In the genomic region with DNA sequence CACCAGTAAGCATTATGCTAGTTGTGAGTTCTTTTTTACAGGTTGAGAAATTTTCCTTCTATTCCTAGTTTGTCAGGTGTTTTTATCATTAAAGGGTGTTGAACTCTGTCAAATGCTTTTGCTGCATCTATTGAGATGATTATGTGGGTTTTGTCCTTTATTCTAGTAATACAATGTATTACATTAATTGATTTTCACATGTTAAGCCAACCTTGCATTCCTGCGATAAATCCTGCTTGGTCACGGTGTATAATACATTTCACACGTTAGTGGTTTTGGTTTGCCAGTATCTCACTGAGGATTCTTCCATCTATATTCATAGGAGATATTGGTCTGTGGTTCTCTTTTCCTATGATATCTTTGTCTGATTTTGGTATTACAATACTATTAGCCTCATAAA, we compare ENCODE assay signal across 32 cellular contexts.
"Had no signal": no experiment of that assay in that cellular context is flagged by ENCODE, and none has a peak within 500 bp of the region (broad histone marks: within the 10 kb centered on the region; RNA-seq: fewer than 3 reads in every experiment).

No MANE protein-coding gene starts in this region.

- H3K27me3 ChIP-seq: adrenal gland, ascending aorta, body of pancreas, brain microvascular endothelial cell, breast epithelium, cardiac muscle cell had no signal

- H3K27ac ChIP-seq: adrenal gland, ascending aorta, body of pancreas, brain microvascular endothelial cell, breast epithelium, cardiac muscle cell had no signal

- FAIRE-seq: astrocyte, bronchial epithelial cell, colon had no signal

- H3K4me3 ChIP-seq: adrenal gland, ascending aorta, body of pancreas, breast epithelium, cardiac muscle cell had no signal

- DNase-seq: activated effector memory CD4-positive, alpha-beta T cell treated with anti-CD3 and anti-CD28 coated beads, Interleukin-2, amount 50 U/mL, for 16 hours; activated effector memory CD4-positive, alpha-beta T cell treated with Interleukin-2 at 50 U/mL for 16 hours; activated gamma-delta T cell; activated gamma-delta T cell treated with Interleukin-2 at 50 U/mL for 16 hours; activated naive CD4-positive, alpha-beta T cell; activated naive CD4-positive, alpha-beta T cell treated with anti-CD3 and anti-CD28 coated beads for 36 hours; activated naive CD4-positive, alpha-beta T cell treated with anti-CD3 and anti-CD28 coated beads, Interleukin-2, amount 10 ng/mL, durations not matched to agents 7 days and 5 days; activated naive CD4-positive, alpha-beta T cell treated with anti-CD3 and anti-CD28 coated beads, Interleukin-2, amount 50 U/mL, for 16 hours; activated naive CD4-positive, alpha-beta T cell treated with Interleukin-2 at 50 U/mL for 16 hours; activated naive CD8-positive, alpha-beta T cell treated with anti-CD3 and anti-CD28 coated beads for 36 hours; activated naive CD8-positive, alpha-beta T cell treated with anti-CD3 and anti-CD28 coated beads, Interleukin-2, amount 10 ng/mL, durations not matched to agents 7 days and 5 days; activated naive CD8-positive, alpha-beta T cell treated with anti-CD3 and anti-CD28 coated beads, Interleukin-2, amount 50 U/mL, for 24 hours; activated T-cell treated with anti-CD3 and anti-CD28 coated beads, Interleukin-2, amount 50 U/mL, for 4 hours; activated T-cell treated with anti-CD3 and anti-CD28 coated beads, Interleukin-2, amount 50 U/mL, for 48 hours; activated T-cell treated with anti-CD3 and anti-CD28 coated beads, Interleukin-2, amount 50 U/mL, for 72 hours; adrenal gland; amniotic stem cell; amygdala; anterior cingulate cortex; body of pancreas; brain microvascular endothelial cell; caudate nucleus; central memory CD4-positive, alpha-beta T cell; cerebellar nuclear complex had no signal

- H3K4me1 ChIP-seq: adrenal gland, ascending aorta, body of pancreas, breast epithelium had no signal

- H3K9me3 ChIP-seq: adrenal gland, ascending aorta, body of pancreas had no signal

- ATAC-seq: activated naive CD4-positive, alpha-beta T cell treated with anti-CD3 and anti-CD28 coated beads, Interleukin-2, amount 50 U/mL, for 72 hours; activated naive CD8-positive, alpha-beta T cell treated with anti-CD3 and anti-CD28 coated beads, Interleukin-2, amount 50 U/mL, for 24 hours; activated T-cell treated with anti-CD3 and anti-CD28 coated beads, Interleukin-2, amount 50 U/mL, for 4 hours; activated T-cell treated with anti-CD3 and anti-CD28 coated beads, Interleukin-2, amount 50 U/mL, for 72 hours; activated T-helper 17 cell treated with anti-CD3 and anti-CD28 coated beads, Interleukin-2, amount 50 U/mL, for 72 hours; body of pancreas had no signal

- H3K36me3 ChIP-seq: adrenal gland, brain microvascular endothelial cell, breast epithelium, cardiac muscle cell had no signal
